1 cellular context compared by ENCODE assay signal in genomic region chr20:45972500-45973183, GRCh38.
A peak's percentile ranks its signal among the peaks of the same experiment; 100 is the strongest.
TF ChIP-seq lines count a peak whose summit lies in the region.

No MANE protein-coding gene starts in this region.

TF ChIP-seq in K562, 482 proteins besides CTCF, POLR2A, EP300 and RAD21 (continued from another document and continues in another):
- TF ChIP-seq ZNF395 (CRISPR knock-in tag; IDR thresholded peaks at IDR 0.05), result peak; percentile 47; the same call in 1 of the 2 replicates
- TF ChIP-seq, protein P1, sequence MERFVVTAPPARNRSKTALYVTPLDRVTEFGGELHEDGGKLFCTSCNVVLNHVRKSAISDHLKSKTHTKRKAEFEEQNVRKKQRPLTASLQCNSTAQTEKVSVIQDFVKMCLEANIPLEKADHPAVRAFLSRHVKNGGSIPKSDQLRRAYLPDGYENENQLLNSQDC (CRISPR knock-in tag; IDR thresholded peaks at IDR 0.05), result no peak
- no peak for TF ChIP-seq CBFA2T2 (conservative IDR thresholded peaks at IDR 0.05)
- TF ChIP-seq ATF7 (IDR thresholded peaks at IDR 0.05), result no peak
- TF ChIP-seq TBL1XR1 (IDR thresholded peaks at IDR 0.05; ENCODE audit: low read length in 2 of 2), result peak in 1 of 2 experiments; percentile 2; a peak in 1 of 4 replicates
- no peak for TF ChIP-seq HCFC1 (IDR thresholded peaks at IDR 0.05; ENCODE audit: low read depth, low read length)
- TF ChIP-seq CEBPB (tag; IDR thresholded peaks at IDR 0.05), result no peak
- no peak for TF ChIP-seq NCOA2 (IDR thresholded peaks at IDR 0.05; ENCODE audit: partially characterized antibody in 2 of 2)
- TF ChIP-seq MAFK (IDR thresholded peaks at IDR 0.05; ENCODE audit: low read length), result peak; percentile 62
- no peak for TF ChIP-seq KLF1 (tag; IDR thresholded peaks at IDR 0.05)
- TF ChIP-seq GTF2F1 (IDR thresholded peaks at IDR 0.05; ENCODE audit: low read depth, low read length), result no peak
- no peak for TF ChIP-seq HNRNPK (IDR thresholded peaks at IDR 0.05; ENCODE audit: low read depth, low read length, poor library complexity, severe bottlenecking)
- no peak for TF ChIP-seq YBX1 (IDR thresholded peaks at IDR 0.05)
- TF ChIP-seq, protein P2, sequence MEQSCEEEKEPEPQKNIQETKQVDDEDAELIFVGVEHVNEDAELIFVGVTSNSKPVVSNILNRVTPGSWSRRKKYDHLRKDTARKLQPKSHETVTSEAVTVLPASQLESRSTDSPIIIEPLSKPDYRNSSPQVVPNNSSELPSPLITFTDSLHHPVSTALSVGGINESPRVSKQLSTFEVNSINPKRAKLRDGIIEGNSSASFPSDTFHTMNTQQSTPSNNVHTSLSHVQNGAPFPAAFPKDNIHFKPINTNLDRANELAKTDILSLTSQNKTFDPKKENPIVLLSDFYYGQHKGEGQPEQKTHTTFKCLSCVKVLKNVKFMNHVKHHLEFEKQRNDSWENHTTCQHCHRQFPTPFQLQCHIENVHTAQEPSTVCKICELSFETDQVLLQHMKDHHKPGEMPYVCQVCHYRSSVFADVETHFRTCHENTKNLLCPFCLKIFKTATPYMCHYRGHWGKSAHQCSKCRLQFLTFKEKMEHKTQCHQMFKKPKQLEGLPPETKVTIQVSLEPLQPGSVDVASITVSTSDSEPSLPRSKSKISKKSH (CRISPR knock-in tag; IDR thresholded peaks at IDR 0.05), result no peak
- TF ChIP-seq SMAD1 (IDR thresholded peaks at IDR 0.05; ENCODE audit: low read depth, low read length, partially characterized antibody), result no peak
- peak; percentile 80 for TF ChIP-seq KDM5B (IDR thresholded peaks at IDR 0.05; ENCODE audit: insufficient replicate concordance, low read depth, low read length)
- no peak for TF ChIP-seq HNRNPLL (IDR thresholded peaks at IDR 0.05; ENCODE audit: low read depth, low read length, poor library complexity, severe bottlenecking)
- peak; percentile 88 to 92 for TF ChIP-seq FOXK2 (conservative IDR thresholded peaks at IDR 0.05 in 1 of 2, IDR thresholded peaks at IDR 0.05 in 1 of 2; ENCODE audit: low read depth in 2 of 2)
- TF ChIP-seq ZNF695 (CRISPR knock-in tag; IDR thresholded peaks at IDR 0.05), result no peak
- no peak for TF ChIP-seq RFX5 (IDR thresholded peaks at IDR 0.05; ENCODE audit: low read depth, low read length)
- TF ChIP-seq ZNF77 (CRISPR knock-in tag; IDR thresholded peaks at IDR 0.05), result no peak
- no peak for TF ChIP-seq ZNF717 (CRISPR knock-in tag; IDR thresholded peaks at IDR 0.05)
- TF ChIP-seq, protein P3, sequence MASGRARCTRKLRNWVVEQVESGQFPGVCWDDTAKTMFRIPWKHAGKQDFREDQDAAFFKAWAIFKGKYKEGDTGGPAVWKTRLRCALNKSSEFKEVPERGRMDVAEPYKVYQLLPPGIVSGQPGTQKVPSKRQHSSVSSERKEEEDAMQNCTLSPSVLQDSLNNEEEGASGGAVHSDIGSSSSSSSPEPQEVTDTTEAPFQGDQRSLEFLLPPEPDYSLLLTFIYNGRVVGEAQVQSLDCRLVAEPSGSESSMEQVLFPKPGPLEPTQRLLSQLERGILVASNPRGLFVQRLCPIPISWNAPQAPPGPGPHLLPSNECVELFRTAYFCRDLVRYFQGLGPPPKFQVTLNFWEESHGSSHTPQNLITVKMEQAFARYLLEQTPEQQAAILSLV (tag; IDR thresholded peaks at IDR 0.05), result no peak
- TF ChIP-seq TFAM (CRISPR knock-in tag; conservative IDR thresholded peaks at IDR 0.05), result no peak
- TF ChIP-seq, protein P4, sequence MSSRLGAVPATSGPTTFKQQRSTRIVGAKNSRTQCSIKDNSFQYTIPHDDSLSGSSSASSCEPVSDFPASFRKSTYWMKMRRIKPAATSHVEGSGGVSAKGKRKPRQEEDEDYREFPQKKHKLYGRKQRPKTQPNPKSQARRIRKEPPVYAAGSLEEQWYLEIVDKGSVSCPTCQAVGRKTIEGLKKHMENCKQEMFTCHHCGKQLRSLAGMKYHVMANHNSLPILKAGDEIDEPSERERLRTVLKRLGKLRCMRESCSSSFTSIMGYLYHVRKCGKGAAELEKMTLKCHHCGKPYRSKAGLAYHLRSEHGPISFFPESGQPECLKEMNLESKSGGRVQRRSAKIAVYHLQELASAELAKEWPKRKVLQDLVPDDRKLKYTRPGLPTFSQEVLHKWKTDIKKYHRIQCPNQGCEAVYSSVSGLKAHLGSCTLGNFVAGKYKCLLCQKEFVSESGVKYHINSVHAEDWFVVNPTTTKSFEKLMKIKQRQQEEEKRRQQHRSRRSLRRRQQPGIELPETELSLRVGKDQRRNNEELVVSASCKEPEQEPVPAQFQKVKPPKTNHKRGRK (tag; IDR thresholded peaks at IDR 0.05), result no peak
- no peak for TF ChIP-seq U2AF1 (optimal IDR thresholded peaks at IDR 0.05; ENCODE audit: low read depth, low read length)
- no peak for TF ChIP-seq PHTF2 (CRISPR knock-in tag; IDR thresholded peaks at IDR 0.05)
- no peak for TF ChIP-seq SIN3A (IDR thresholded peaks at IDR 0.05; ENCODE audit: borderline replicate concordance in 2 of 2, control insufficient read depth in 1 of 2, low read depth in 2 of 2, low read length in 2 of 2)
- TF ChIP-seq STAG1 (CRISPR knock-in tag; IDR thresholded peaks at IDR 0.05; ENCODE audit: borderline replicate concordance), result no peak
- TF ChIP-seq ZNF124 (CRISPR knock-in tag; IDR thresholded peaks at IDR 0.05), result no peak
- TF ChIP-seq SRF (CRISPR knock-in tag; IDR thresholded peaks at IDR 0.05), result no peak
- TF ChIP-seq, protein P5, sequence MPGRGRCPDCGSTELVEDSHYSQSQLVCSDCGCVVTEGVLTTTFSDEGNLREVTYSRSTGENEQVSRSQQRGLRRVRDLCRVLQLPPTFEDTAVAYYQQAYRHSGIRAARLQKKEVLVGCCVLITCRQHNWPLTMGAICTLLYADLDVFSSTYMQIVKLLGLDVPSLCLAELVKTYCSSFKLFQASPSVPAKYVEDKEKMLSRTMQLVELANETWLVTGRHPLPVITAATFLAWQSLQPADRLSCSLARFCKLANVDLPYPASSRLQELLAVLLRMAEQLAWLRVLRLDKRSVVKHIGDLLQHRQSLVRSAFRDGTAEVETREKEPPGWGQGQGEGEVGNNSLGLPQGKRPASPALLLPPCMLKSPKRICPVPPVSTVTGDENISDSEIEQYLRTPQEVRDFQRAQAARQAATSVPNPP (IDR thresholded peaks at IDR 0.05; ENCODE audit: borderline replicate concordance, insufficient read depth, insufficient read length), result no peak
- no peak for TF ChIP-seq TCFL5 (CRISPR knock-in tag; conservative IDR thresholded peaks at IDR 0.05)
- no peak for TF ChIP-seq SP1 (CRISPR knock-in tag; IDR thresholded peaks at IDR 0.05)
- TF ChIP-seq FOS (IDR thresholded peaks at IDR 0.05; ENCODE audit: extremely low read depth, insufficient read length), result no peak
- TF ChIP-seq POLR2AphosphoS2 (IDR thresholded peaks at IDR 0.05; ENCODE audit: low read length), result no peak
- no peak for TF ChIP-seq SAP30 (IDR thresholded peaks at IDR 0.05; ENCODE audit: borderline replicate concordance, insufficient read depth, low read depth, low read length, poor library complexity, severe bottlenecking)
- no peak for TF ChIP-seq GATAD2A (IDR thresholded peaks at IDR 0.05)
- no peak for TF ChIP-seq CREB5 (CRISPR knock-in tag; IDR thresholded peaks at IDR 0.05)
- TF ChIP-seq ZNF263 (CRISPR knock-in tag; IDR thresholded peaks at IDR 0.05; ENCODE audit: borderline replicate concordance), result no peak
- no peak for TF ChIP-seq PRMT5 (CRISPR knock-in tag; IDR thresholded peaks at IDR 0.05)
- TF ChIP-seq, protein P6, sequence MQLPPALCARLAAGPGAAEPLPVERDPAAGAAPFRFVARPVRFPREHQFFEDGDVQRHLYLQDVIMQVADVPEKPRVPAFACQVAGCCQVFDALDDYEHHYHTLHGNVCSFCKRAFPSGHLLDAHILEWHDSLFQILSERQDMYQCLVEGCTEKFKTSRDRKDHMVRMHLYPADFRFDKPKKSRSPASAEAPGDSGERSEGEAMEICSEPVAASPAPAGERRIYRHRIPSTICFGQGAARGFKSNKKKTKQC (CRISPR knock-in tag; IDR thresholded peaks at IDR 0.05), result no peak
- TF ChIP-seq ETV1 (tag; conservative IDR thresholded peaks at IDR 0.05; ENCODE audit: low read depth), result no peak
- no peak for TF ChIP-seq ETV5 (CRISPR knock-in tag; IDR thresholded peaks at IDR 0.05; ENCODE audit: low read depth)
- TF ChIP-seq SREBF2 (CRISPR knock-in tag; IDR thresholded peaks at IDR 0.05), result no peak
- peak; percentile 50 for TF ChIP-seq HMGN3 (IDR thresholded peaks at IDR 0.05; ENCODE audit: borderline replicate concordance, extremely low read depth, insufficient read length, low read depth, low read length)
- no peak for TF ChIP-seq ILF3 (IDR thresholded peaks at IDR 0.05; ENCODE audit: borderline replicate concordance)
- TF ChIP-seq ZNF407 (IDR thresholded peaks at IDR 0.05; ENCODE audit: low read depth), result no peak
- no peak for TF ChIP-seq CBX5 (IDR thresholded peaks at IDR 0.05; ENCODE audit: borderline replicate concordance, low read depth)
- no peak for TF ChIP-seq TAF15 (IDR thresholded peaks at IDR 0.05; ENCODE audit: low read depth, low read length)
- TF ChIP-seq, protein P7, sequence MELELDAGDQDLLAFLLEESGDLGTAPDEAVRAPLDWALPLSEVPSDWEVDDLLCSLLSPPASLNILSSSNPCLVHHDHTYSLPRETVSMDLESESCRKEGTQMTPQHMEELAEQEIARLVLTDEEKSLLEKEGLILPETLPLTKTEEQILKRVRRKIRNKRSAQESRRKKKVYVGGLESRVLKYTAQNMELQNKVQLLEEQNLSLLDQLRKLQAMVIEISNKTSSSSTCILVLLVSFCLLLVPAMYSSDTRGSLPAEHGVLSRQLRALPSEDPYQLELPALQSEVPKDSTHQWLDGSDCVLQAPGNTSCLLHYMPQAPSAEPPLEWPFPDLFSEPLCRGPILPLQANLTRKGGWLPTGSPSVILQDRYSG (tag; conservative IDR thresholded peaks at IDR 0.05; ENCODE audit: low read depth), result no peak
- no peak for TF ChIP-seq ARHGAP35 (IDR thresholded peaks at IDR 0.05; ENCODE audit: partially characterized antibody)
